ENCODE assay signal across 8 cellular contexts in the genomic region with DNA sequence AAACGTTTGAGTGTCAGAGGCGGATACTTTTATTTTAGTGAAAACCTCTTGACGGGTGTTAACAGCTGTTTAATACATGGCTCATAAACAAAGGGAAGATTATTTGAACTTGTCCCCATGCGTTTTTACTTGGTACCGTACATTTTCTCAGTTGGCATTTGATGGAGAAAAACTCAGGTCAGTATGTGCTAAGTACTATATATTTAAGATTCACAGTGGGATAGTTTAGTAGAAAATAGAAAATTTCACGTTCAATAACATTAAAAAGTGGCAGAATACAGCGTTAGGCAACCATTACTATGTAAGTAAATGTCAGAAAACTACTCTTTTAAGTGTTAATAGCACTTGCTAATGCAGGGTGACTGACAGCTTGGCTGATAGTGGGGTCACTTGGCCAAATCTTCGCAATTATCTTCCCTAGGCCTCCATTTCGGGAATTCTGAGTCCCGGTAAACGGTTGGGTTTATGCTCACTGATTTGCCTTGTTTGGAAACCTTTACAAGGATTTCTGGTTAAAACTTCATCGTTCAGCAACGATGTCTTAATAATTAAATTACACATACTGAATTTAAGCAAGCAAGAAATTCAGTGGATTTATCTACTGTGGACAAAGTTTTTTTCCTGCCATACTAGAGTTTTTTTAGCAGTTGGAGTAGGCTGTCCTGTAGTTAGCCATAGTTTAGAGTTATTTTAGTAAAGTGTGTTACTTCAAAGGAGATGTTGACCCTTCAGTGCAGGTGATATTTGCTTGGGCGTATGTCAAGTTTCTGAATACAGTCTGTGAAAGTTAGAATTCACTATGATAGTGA. TPM values are rescaled to one million over a fixed set of nuclear protein-coding genes. Genes with fewer than 3 reads are reported as not detected.
A peak's percentile ranks its signal among the peaks of the same experiment; 100 is the strongest.
DNase-seq lines count a peak whose midpoint lies in the region; ATAC-seq lines count a peak whose summit lies in the region.

No MANE protein-coding gene starts in this region.

- CTCF ChIA-PET in activated CD4-positive, alpha-beta memory T cell treated with anti-CD3 and anti-CD28 coated beads, Interleukin-2, amount 10 ng/mL, durations not matched to agents 7 days and 5 days (lab: Charles Lee) = interaction anchor here (3.9 to 10.0 kb wide), 4 partner anchors 11 to 96 kb away, joined by 32 to 116 read pairs (median 66); no protein-coding TSS in a partner anchor

- peaks cover 55% of the 10 kb centered on the region for H3K4me1 Mint-ChIP-seq in activated CD4-positive, alpha-beta memory T cell treated with anti-CD3 and anti-CD28 coated beads, Interleukin-2, amount 10 ng/mL, durations not matched to agents 7 days and 5 days
- H3K4me1 Mint-ChIP-seq in stimulated activated naive B cell treated with anti-CD40 and anti-IgM and Interleukin-4, amounts not matched to agents 10 μg/mL and 1 μg/mL and 100 μg/mL, for 72 hours = peaks cover 39 to 63% of the 10 kb centered on the region in 2 donors

- H3K4me1 ChIP-seq in iPS-15b (ENCODE audit: control insufficient read depth, insufficient read depth, low read length) = peaks cover 23% of the 10 kb centered on the region

- H3K4me3 ChIP-seq in iPS-15b (ENCODE audit: low read depth, low read length) = peak overlapping the region; percentile 52

- H3K36me3 ChIP-seq in iPS-15b (ENCODE audit: control insufficient read depth, insufficient read depth, low read length) = no peaks in the 10 kb centered on the region

- no peaks in the 10 kb centered on the region for H3K27me3 ChIP-seq in iPS-15b (ENCODE audit: control insufficient read depth, insufficient read depth, low read length)

- peak overlapping the region; percentile 100 for H3K27ac Mint-ChIP-seq in activated CD4-positive, alpha-beta memory T cell treated with anti-CD3 and anti-CD28 coated beads, Interleukin-2, amount 10 ng/mL, durations not matched to agents 7 days and 5 days
- peak overlapping the region; percentile 100 for H3K27ac Mint-ChIP-seq in stimulated activated naive B cell treated with anti-CD40 and anti-IgM and Interleukin-4, amounts not matched to agents 10 μg/mL and 1 μg/mL and 100 μg/mL, for 72 hours

- intact Hi-C loops in head of caudate nucleus (cut with DNase I) = loop anchor here (5.0 kb wide), 1 partner anchor 98 kb away; no protein-coding TSS in a partner anchor

- H3K36me3 Mint-ChIP-seq in activated CD4-positive, alpha-beta memory T cell treated with anti-CD3 and anti-CD28 coated beads, Interleukin-2, amount 10 ng/mL, durations not matched to agents 7 days and 5 days (ENCODE audit: low read depth) = peaks cover 80% of the 10 kb centered on the region
- H3K36me3 Mint-ChIP-seq in stimulated activated naive B cell treated with anti-CD40 and anti-IgM and Interleukin-4, amounts not matched to agents 10 μg/mL and 1 μg/mL and 100 μg/mL, for 72 hours = peaks cover 46 to 57% of the 10 kb centered on the region in 2 donors

- H3K9me3 ChIP-seq in iPS-15b (ENCODE audit: control insufficient read depth, insufficient read depth, low read length) = no peaks in the 10 kb centered on the region

- H3K27me3 Mint-ChIP-seq in activated CD4-positive, alpha-beta memory T cell treated with anti-CD3 and anti-CD28 coated beads, Interleukin-2, amount 10 ng/mL, durations not matched to agents 7 days and 5 days = no peaks in the 10 kb centered on the region
- no peaks in the 10 kb centered on the region for H3K27me3 Mint-ChIP-seq in stimulated activated naive B cell treated with anti-CD40 and anti-IgM and Interleukin-4, amounts not matched to agents 10 μg/mL and 1 μg/mL and 100 μg/mL, for 72 hours

- H3K4me3 Mint-ChIP-seq in activated CD4-positive, alpha-beta memory T cell treated with anti-CD3 and anti-CD28 coated beads, Interleukin-2, amount 10 ng/mL, durations not matched to agents 7 days and 5 days = peak overlapping the region; percentile 92
- peak overlapping the region; percentile 96 to 99 for H3K4me3 Mint-ChIP-seq in stimulated activated naive B cell treated with anti-CD40 and anti-IgM and Interleukin-4, amounts not matched to agents 10 μg/mL and 1 μg/mL and 100 μg/mL, for 72 hours

- no peaks in the 10 kb centered on the region for H3K9me3 Mint-ChIP-seq in activated CD4-positive, alpha-beta memory T cell treated with anti-CD3 and anti-CD28 coated beads, Interleukin-2, amount 10 ng/mL, durations not matched to agents 7 days and 5 days
- H3K9me3 Mint-ChIP-seq in stimulated activated naive B cell treated with anti-CD40 and anti-IgM and Interleukin-4, amounts not matched to agents 10 μg/mL and 1 μg/mL and 100 μg/mL, for 72 hours = no peaks in the 10 kb centered on the region

- peak; percentile 42 for DNase-seq in DMS 273 (lab: John Stamatoyannopoulos, UW; ENCODE audit: unreplicated experiment)
- DNase-seq in DMS 273 treated with DMSO at 0.1 percent for 48 hours (lab: John Stamatoyannopoulos, UW) = no peak
- DNase-seq in activated CD4-positive, alpha-beta memory T cell treated with anti-CD3 and anti-CD28 coated beads, Interleukin-2, amount 10 ng/mL, durations not matched to agents 7 days and 5 days = no peak
- DNase-seq in stimulated activated naive B cell treated with anti-CD40 and anti-IgM and Interleukin-4, amounts not matched to agents 10 μg/mL and 1 μg/mL and 100 μg/mL, for 72 hours = no peak
- DNase-seq in SKM-1 treated with dmso at 0.1 percent for 144 hours (lab: John Stamatoyannopoulos, UW; ENCODE audit: unreplicated experiment) = no peak
- no peak for DNase-seq in head of caudate nucleus
- no peak for DNase-seq in stimulated activated CD4-positive, alpha-beta T cell treated with anti-CD3 and anti-CD28 coated beads, Interleukin-2, amount 100 ng/mL, for 24 hours

- peak overlapping the region; percentile 13 for H3K9ac ChIP-seq in iPS-15b (ENCODE audit: low read depth, low read length)

- POLR2A ChIA-PET in activated CD4-positive, alpha-beta memory T cell treated with anti-CD3 and anti-CD28 coated beads, Interleukin-2, amount 10 ng/mL, durations not matched to agents 7 days and 5 days (lab: Charles Lee) = interaction anchor here (5.4 to 11.6 kb wide), 6 partner anchors 12 to 98 kb away, joined by 20 to 1323 read pairs (median 256); no protein-coding TSS in a partner anchor

- no peak for ATAC-seq in stimulated activated naive B cell treated with anti-CD40 and anti-IgM and Interleukin-4, amounts not matched to agents 10 μg/mL and 1 μg/mL and 100 μg/mL, for 72 hours (replicated peaks)

RNA-seq across cellular contexts. Expression of a gene that starts 4.9 kb away (rescaled TPM):
- total RNA-seq in activated CD4-positive, alpha-beta memory T cell treated with anti-CD3 and anti-CD28 coated beads, Interleukin-2, amount 10 ng/mL, durations not matched to agents 7 days and 5 days = 100 to 1,000 TPM; 141 to 155 TPM
